18 cellular contexts compared by ENCODE assay signal in genomic region chr1:229388876-229389580, GRCh38. TPM values are rescaled to one million over a fixed set of nuclear protein-coding genes. Genes with fewer than 3 reads are reported as not detected.
A peak's percentile ranks its signal among the peaks of the same experiment; 100 is the strongest.
DNase-seq lines count a peak whose midpoint lies in the region; ATAC-seq and TF ChIP-seq lines count a peak whose summit lies in the region.
"Had no signal": no experiment of that assay in that cellular context is flagged by ENCODE, and none has a peak within 500 bp of the region (broad histone marks: within the 10 kb centered on the region; RNA-seq: fewer than 3 reads in every experiment).

No MANE protein-coding gene starts in this region.

- 76 to 80% (median 76%) methylated on average over 7 of the region's 7 CpGs for WGBS in psoas muscle, 3 donors

- H3K27me3 Mint-ChIP-seq in HFFc6 (ENCODE audit: insufficient read depth), result no peaks in the 10 kb centered on the region; the same call in 1 of the 2 replicates
- H3K27me3 Mint-ChIP-seq in activated T-helper 17 cell treated with anti-CD3 and anti-CD28 coated beads, Interleukin-2, amount 50 U/mL, for 72 hours, result peaks cover 13% of the 10 kb centered on the region

- ATAC-seq in activated T-helper 17 cell treated with anti-CD3 and anti-CD28 coated beads, Interleukin-2, amount 50 U/mL, for 72 hours (replicated peaks), result peak; percentile 42
- no peak for ATAC-seq in psoas muscle
- ATAC-seq: activated T-cell treated with anti-CD3 and anti-CD28 coated beads, Interleukin-2, amount 50 U/mL, for 4 hours had no signal

- H3K27me3 ChIP-seq in psoas muscle (ENCODE audit: insufficient read depth in 3 of 3, low read length in 2 of 3), result no peaks in the 10 kb centered on the region
- H3K27me3 ChIP-seq: BE2C had no signal

- no peaks in the 10 kb centered on the region for H3K9me3 ChIP-seq in psoas muscle
- H3K9me3 ChIP-seq: BE2C, suprapubic skin had no signal

- no peaks in the 10 kb centered on the region for H3K36me3 ChIP-seq in psoas muscle (ENCODE audit: insufficient read depth in 1 of 2, low read depth in 1 of 2)
- H3K36me3 ChIP-seq: BE2C, suprapubic skin had no signal

- H3K4me3 Mint-ChIP-seq in HFFc6, result peak overlapping the region; percentile 72
- H3K4me3 Mint-ChIP-seq in activated T-helper 17 cell treated with anti-CD3 and anti-CD28 coated beads, Interleukin-2, amount 50 U/mL, for 72 hours, result no peak overlapping the region
- H3K4me3 Mint-ChIP-seq: activated CD4-positive, alpha-beta T cell treated with anti-CD3 and anti-CD28 coated beads, Interleukin-2, amount 10 ng/mL, durations not matched to agents 7 days and 5 days; activated T-cell treated with anti-CD3 and anti-CD28 coated beads, Interleukin-2, amount 50 U/mL, for 4 hours had no signal

- no peak overlapping the region for H3K27ac ChIP-seq in psoas muscle
- H3K27ac ChIP-seq: suprapubic skin had no signal

- peak; percentile 42 for DNase-seq in AG04449 (ENCODE audit: low read depth, low spot score)
- peak; percentile 54 for DNase-seq in HFFc6
- DNase-seq in fibroblast of pulmonary artery (ENCODE audit: low read depth), result peak; percentile 13
- DNase-seq in COLO668 (lab: John Stamatoyannopoulos, UW; ENCODE audit: unreplicated experiment), result no peak
- DNase-seq in NCI-H2107 treated with DMSO at 0.1 percent for 48 hours (lab: John Stamatoyannopoulos, UW; ENCODE audit: unreplicated experiment), result no peak
- no peak for DNase-seq in NCI-H774 (lab: John Stamatoyannopoulos, UW)
- no peak for DNase-seq in psoas muscle
- DNase-seq: activated CD4-positive, alpha-beta T cell treated with anti-CD3 and anti-CD28 coated beads, Interleukin-2, amount 10 ng/mL, durations not matched to agents 7 days and 5 days; activated T-cell treated with anti-CD3 and anti-CD28 coated beads, Interleukin-2, amount 50 U/mL, for 4 hours; amygdala; BE2C; islet precursor cell; KG1; NCI-H187 treated with DMSO at 0.1 percent for 48 hours; T-helper 9 cell had no signal

- no peaks in the 10 kb centered on the region for H3K9me3 Mint-ChIP-seq in HFFc6
- H3K9me3 Mint-ChIP-seq in activated T-helper 17 cell treated with anti-CD3 and anti-CD28 coated beads, Interleukin-2, amount 50 U/mL, for 72 hours, result no peaks in the 10 kb centered on the region
- H3K9me3 Mint-ChIP-seq: activated CD4-positive, alpha-beta T cell treated with anti-CD3 and anti-CD28 coated beads, Interleukin-2, amount 10 ng/mL, durations not matched to agents 7 days and 5 days; activated T-cell treated with anti-CD3 and anti-CD28 coated beads, Interleukin-2, amount 50 U/mL, for 4 hours had no signal

- H3K4me1 ChIP-seq in psoas muscle, result no peaks in the 10 kb centered on the region
- H3K4me1 ChIP-seq: BE2C, suprapubic skin had no signal

- H3K4me3 ChIP-seq in AG04449 (ENCODE audit: low read depth, low read length) (no peak overlapping the region), fibroblast of pulmonary artery (replicated peaks; ENCODE audit: low read depth, low read length) (no peak overlapping the region), psoas muscle (no peak overlapping the region)
- H3K4me3 ChIP-seq: suprapubic skin had no signal

- TF ChIP-seq CTCF in AG04449 (IDR thresholded peaks at IDR 0.05; ENCODE audit: insufficient read depth, low read length, missing control alignments) (no peak), HFFc6 (IDR thresholded peaks at IDR 0.05) (no peak), fibroblast of pulmonary artery (IDR thresholded peaks at IDR 0.05; ENCODE audit: low read length, missing control alignments) (no peak), psoas muscle (IDR thresholded peaks at IDR 0.05) (no peak)

- POLR2A ChIA-PET in AG04449 (lab: Yijun Ruan, JAX), result no interaction called here

- peak overlapping the region; percentile 63 for H3K27ac Mint-ChIP-seq in HFFc6
- H3K27ac Mint-ChIP-seq in activated T-helper 17 cell treated with anti-CD3 and anti-CD28 coated beads, Interleukin-2, amount 50 U/mL, for 72 hours, result peak overlapping the region; percentile 9
- H3K27ac Mint-ChIP-seq: activated CD4-positive, alpha-beta T cell treated with anti-CD3 and anti-CD28 coated beads, Interleukin-2, amount 10 ng/mL, durations not matched to agents 7 days and 5 days had no signal

- intact Hi-C loops in psoas muscle (cut with DNase I), result no loop called here

- no peaks in the 10 kb centered on the region; the same call in 1 of the 2 replicates for H3K36me3 Mint-ChIP-seq in HFFc6 (ENCODE audit: low read depth)
- H3K36me3 Mint-ChIP-seq in activated T-helper 17 cell treated with anti-CD3 and anti-CD28 coated beads, Interleukin-2, amount 50 U/mL, for 72 hours (ENCODE audit: low read depth), result no peaks in the 10 kb centered on the region

- CTCF ChIA-PET in AG04449 (lab: Yijun Ruan, JAX), result no interaction called here

- H3K4me1 Mint-ChIP-seq in HFFc6 (ENCODE audit: low read depth), result peaks cover 32% of the 10 kb centered on the region
- no peaks in the 10 kb centered on the region for H3K4me1 Mint-ChIP-seq in activated T-helper 17 cell treated with anti-CD3 and anti-CD28 coated beads, Interleukin-2, amount 50 U/mL, for 72 hours
- H3K4me1 Mint-ChIP-seq: activated CD4-positive, alpha-beta T cell treated with anti-CD3 and anti-CD28 coated beads, Interleukin-2, amount 10 ng/mL, durations not matched to agents 7 days and 5 days had no signal

RNA-seq across cellular contexts. Expression of gene ACTA1, which starts 44.9 kb away (rescaled TPM):
- not detected for total RNA-seq in HFFc6 (2021; fragmentation: NEBNext Ultra II Directional; extraction: Animal tissue kit (Norgen Biotek cat#: 25700))
- total RNA-seq in activated T-helper 17 cell treated with anti-CD3 and anti-CD28 coated beads, Interleukin-2, amount 50 U/mL, for 72 hours, result not detected
- over 10,000 TPM in 3 of 4 donors, 1,000 to 10,000 TPM in 1; 8,109 to 28,566 (median 18,858) TPM for total RNA-seq in psoas muscle
- polyA plus RNA-seq in psoas muscle, result over 10,000 TPM; 11,314 to 26,656 (median 13,405) TPM
- total RNA-seq: activated CD4-positive, alpha-beta T cell treated with anti-CD3 and anti-CD28 coated beads, Interleukin-2, amount 10 ng/mL, durations not matched to agents 7 days and 5 days; activated T-cell treated with anti-CD3 and anti-CD28 coated beads, Interleukin-2, amount 50 U/mL, for 4 hours; mononuclear cell had no signal

RNA-seq across cellular contexts. Expression of gene CCSAP, which starts 46.2 kb away (rescaled TPM):
- 1 to 10 TPM; 4.6 to 6.4 (median 5.7) TPM for total RNA-seq in HFFc6 (2021; fragmentation: NEBNext Ultra II Directional; extraction: Animal tissue kit (Norgen Biotek cat#: 25700))
- total RNA-seq in activated T-helper 17 cell treated with anti-CD3 and anti-CD28 coated beads, Interleukin-2, amount 50 U/mL, for 72 hours, result 10 to 100 TPM; 10.1 to 32.7 TPM
- 1 to 10 TPM in 3 of 4 donors, under 1 TPM in 1; 0.85 to 2.2 (median 1.6) TPM for total RNA-seq in psoas muscle
- 1 to 10 TPM in 1 of 3 donors, under 1 TPM in 2; 0.53 to 1.2 (median 0.70) TPM for polyA plus RNA-seq in psoas muscle

Comparison
In these comparisons a context has a peak if more than half of its experiments do, and no peak if none do; other contexts are left out.
1. DNase-seq: peak in AG04449 (single experiment), HFFc6 (single experiment) and fibroblast of pulmonary artery (single experiment); none in COLO668 (single experiment), NCI-H2107 treated with DMSO at 0.1 percent for 48 hours (single experiment), NCI-H774 (single experiment) and psoas muscle (0 of 2).
2. RNA of gene ACTA1, which starts 44.9 kb away (total RNA-seq): 8,109 to 28,566 TPM in psoas muscle; not detected in activated T-helper 17 cell treated with anti-CD3 and anti-CD28 coated beads, Interleukin-2, amount 50 U/mL, for 72 hours and not detected in HFFc6; every median in the first group is over 1,000 times any median in the second.